ENCODE assay signal across 8 cellular contexts in the genomic region with DNA sequence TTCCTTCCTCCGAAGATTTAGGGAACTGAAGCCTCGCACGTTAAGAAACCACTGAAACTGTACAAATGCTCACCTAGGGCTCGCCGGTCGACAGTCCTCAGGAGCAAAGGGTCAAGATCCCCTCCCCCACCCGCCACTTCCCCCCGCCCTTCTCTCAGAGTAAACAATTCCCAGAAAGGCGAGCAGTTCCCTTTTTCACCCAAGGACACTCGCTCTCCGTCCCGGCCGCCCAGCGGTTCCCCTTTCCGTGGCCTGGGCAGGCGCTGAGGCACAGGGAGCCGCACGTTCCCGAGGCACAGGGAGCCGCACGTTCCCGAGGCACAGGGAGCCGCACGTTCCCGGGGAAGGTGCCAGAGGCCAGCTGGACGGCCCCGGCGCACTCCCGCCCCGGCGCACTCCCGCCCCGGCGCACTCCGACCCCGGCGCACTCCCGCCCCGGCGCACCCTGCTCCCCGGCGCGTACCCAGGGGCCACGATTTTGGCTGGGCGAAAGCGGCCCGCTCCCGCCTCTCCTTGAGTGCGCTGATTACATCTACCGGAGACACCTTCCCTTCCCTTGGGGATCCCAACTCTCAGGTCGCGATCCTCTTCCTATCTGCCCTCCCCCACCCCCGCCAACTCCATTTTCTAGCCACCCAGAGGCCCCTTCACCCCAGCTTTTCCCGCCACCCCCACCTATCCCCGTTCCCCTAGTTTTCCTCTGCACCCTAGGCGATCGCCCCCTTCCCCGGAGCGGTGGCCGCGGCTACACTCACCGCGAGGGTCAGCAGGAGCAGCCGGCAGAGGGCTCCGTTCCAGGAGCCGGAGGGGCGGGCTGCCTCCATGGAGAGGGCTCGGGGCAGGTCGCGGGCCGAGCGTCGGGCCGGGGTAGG. TPM values are rescaled to one million over a fixed set of nuclear protein-coding genes. Genes with fewer than 3 reads are reported as not detected.
DNase-seq lines count a peak whose midpoint lies in the region; ATAC-seq and TF ChIP-seq lines count a peak whose summit lies in the region.

No MANE protein-coding gene starts in this region.

- H3K4me1 Mint-ChIP-seq in activated CD4-positive, alpha-beta T cell treated with anti-CD3 and anti-CD28 coated beads, Interleukin-2, amount 10 ng/mL, durations not matched to agents 24 days and 14 days = no peaks in the 10 kb centered on the region

- peaks cover 31% of the 10 kb centered on the region for H3K27me3 Mint-ChIP-seq in activated CD4-positive, alpha-beta T cell treated with anti-CD3 and anti-CD28 coated beads, Interleukin-2, amount 10 ng/mL, durations not matched to agents 24 days and 14 days

- no peaks in the 10 kb centered on the region for H3K36me3 Mint-ChIP-seq in activated CD4-positive, alpha-beta T cell treated with anti-CD3 and anti-CD28 coated beads, Interleukin-2, amount 10 ng/mL, durations not matched to agents 24 days and 14 days (ENCODE audit: low read depth)

- no peak overlapping the region for H3K4me3 Mint-ChIP-seq in activated CD4-positive, alpha-beta T cell treated with anti-CD3 and anti-CD28 coated beads, Interleukin-2, amount 10 ng/mL, durations not matched to agents 24 days and 14 days

- H3K4me3 ChIP-seq in skin epidermis = peak overlapping the region; percentile 41 to 72 (median 59)

- ATAC-seq in GM21786 (IDR thresholded peaks at IDR 0.05; ENCODE audit: unreplicated experiment) = no peak

- no peaks in the 10 kb centered on the region for H3K9me3 Mint-ChIP-seq in activated CD4-positive, alpha-beta T cell treated with anti-CD3 and anti-CD28 coated beads, Interleukin-2, amount 10 ng/mL, durations not matched to agents 24 days and 14 days

- TF ChIP-seq CTCF in LNCAP (IDR thresholded peaks at IDR 0.05) = peak; percentile 32; the same call in 1 of the 2 replicates

- intact Hi-C loops in activated CD4-positive, alpha-beta T cell treated with anti-CD3 and anti-CD28 coated beads, Interleukin-2, amount 10 ng/mL, durations not matched to agents 24 days and 14 days (cut with micrococcal nuclease) = no loop called here

- H3K27ac ChIP-seq in skin epidermis = peak overlapping the region; percentile 71 to 98 (median 93)

- DNase-seq in COLO668 (lab: John Stamatoyannopoulos, UW; ENCODE audit: unreplicated experiment) (peak; percentile 59), astrocyte of the hippocampus (ENCODE audit: low read depth, low spot score) (peak; percentile 70), iPS-NIHi7 (ENCODE audit: extremely low spot score) (peak; percentile 68), DMS153 treated with DMSO at 0.1 percent for 48 hours (lab: John Stamatoyannopoulos, UW; ENCODE audit: unreplicated experiment) (no peak)
- DNase-seq in activated CD4-positive, alpha-beta T cell treated with anti-CD3 and anti-CD28 coated beads, Interleukin-2, amount 10 ng/mL, durations not matched to agents 24 days and 14 days = no peak

- no peak overlapping the region for H3K27ac Mint-ChIP-seq in activated CD4-positive, alpha-beta T cell treated with anti-CD3 and anti-CD28 coated beads, Interleukin-2, amount 10 ng/mL, durations not matched to agents 24 days and 14 days

RNA-seq across cellular contexts. Expression of a gene that starts 0.8 kb away (rescaled TPM):
- not detected in 2 replicates for total RNA-seq in activated CD4-positive, alpha-beta T cell treated with anti-CD3 and anti-CD28 coated beads, Interleukin-2, amount 10 ng/mL, durations not matched to agents 24 days and 14 days

RNA-seq across cellular contexts. Expression of a gene that starts 58.8 kb away (rescaled TPM):
- not detected in 2 replicates for total RNA-seq in activated CD4-positive, alpha-beta T cell treated with anti-CD3 and anti-CD28 coated beads, Interleukin-2, amount 10 ng/mL, durations not matched to agents 24 days and 14 days

Comparison
In these comparisons a context has a peak if more than half of its experiments do, and no peak if none do; other contexts are left out.
1. DNase-seq: peak in COLO668 (single experiment), astrocyte of the hippocampus (single experiment) and iPS-NIHi7 (single experiment); none in DMS153 treated with DMSO at 0.1 percent for 48 hours (single experiment) and activated CD4-positive, alpha-beta T cell treated with anti-CD3 and anti-CD28 coated beads, Interleukin-2, amount 10 ng/mL, durations not matched to agents 24 days and 14 days (single experiment).